ENCODE assay signal across 8 cellular contexts in the genomic region with DNA sequence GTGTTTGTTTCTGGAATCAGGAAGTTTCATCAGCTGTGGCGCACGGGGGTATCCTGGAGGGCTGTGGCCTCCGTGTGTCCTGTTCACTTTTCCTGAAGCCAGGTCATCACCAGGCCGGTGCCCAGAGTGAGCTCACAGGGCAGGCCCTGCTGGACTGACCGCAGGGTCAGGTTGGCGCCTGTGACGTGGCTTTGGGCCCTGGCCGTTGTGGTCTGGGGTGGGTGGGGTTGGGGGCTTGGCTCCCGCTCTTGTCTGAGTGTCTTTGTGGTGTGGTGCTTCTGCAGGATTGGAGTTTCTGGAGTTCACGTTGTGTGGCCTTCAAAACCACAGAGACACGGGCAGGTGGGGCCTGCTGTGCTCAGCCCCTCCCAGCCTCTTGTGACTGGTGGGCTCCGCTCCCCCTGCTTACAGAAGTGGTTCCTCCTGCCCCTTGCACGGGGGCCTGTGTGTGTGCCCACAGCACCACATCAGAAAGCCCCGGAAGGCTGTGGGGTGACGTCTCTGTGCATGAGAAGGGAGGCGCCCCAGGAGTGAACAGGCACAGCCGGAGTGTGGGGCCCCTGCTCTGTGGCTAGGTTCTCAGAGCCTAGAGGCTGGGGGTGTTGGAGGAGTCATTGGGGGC. TPM values are rescaled to one million over a fixed set of nuclear protein-coding genes. Genes with fewer than 3 reads are reported as not detected.
DNase-seq lines count a peak whose midpoint lies in the region; ATAC-seq and TF ChIP-seq lines count a peak whose summit lies in the region.

No MANE protein-coding gene starts in this region.

- H3K4me2 ChIP-seq in BLaER1 treated with 17β-estradiol and CSF1 and Interleukin-3, amounts not matched to agents 10 nM and 100 nM = peak overlapping the region; percentile 87 to 100 (median 94)
- H3K4me2 ChIP-seq in osteoblast (ENCODE audit: insufficient read depth, low read length) = peak overlapping the region; percentile 13

- H3K27me3 ChIP-seq in BLaER1 treated with 17β-estradiol and CSF1 and Interleukin-3, amounts not matched to agents 10 nM and 100 nM = no peaks in the 10 kb centered on the region
- no peaks in the 10 kb centered on the region for H3K27me3 ChIP-seq in osteoblast (ENCODE audit: insufficient read depth, low read length)

- peaks cover 0 to 12% (median 5%) of the 10 kb centered on the region in 11 experiments; a peak in 14 of 22 replicates for H3K36me3 ChIP-seq in BLaER1 treated with 17β-estradiol and CSF1 and Interleukin-3, amounts not matched to agents 10 nM and 100 nM
- H3K36me3 ChIP-seq in osteoblast (ENCODE audit: insufficient read depth, low read length) = no peaks in the 10 kb centered on the region

- no peak for ATAC-seq in Right ventricle myocardium superior (ENCODE audit: poor library complexity)

- H3K4me1 ChIP-seq in BLaER1 treated with 17β-estradiol and CSF1 and Interleukin-3, amounts not matched to agents 10 nM and 100 nM = peaks cover 84 to 100% (median 95%) of the 10 kb centered on the region in 10 experiments
- H3K4me1 ChIP-seq in osteoblast (ENCODE audit: insufficient read depth, low read length) = peaks cover 20% of the 10 kb centered on the region

- H3K9me3 ChIP-seq in BLaER1 treated with 17β-estradiol and CSF1 and Interleukin-3, amounts not matched to agents 10 nM and 100 nM (replicated peaks in 1 of 11) = peaks cover 0 to 11% (median 9%) of the 10 kb centered on the region in 11 experiments; a peak in 17 of 22 replicates
- no peaks in the 10 kb centered on the region for H3K9me3 ChIP-seq in osteoblast (ENCODE audit: low read depth, low read length)

- H4K20me1 ChIP-seq in BLaER1 treated with 17β-estradiol and CSF1 and Interleukin-3, amounts not matched to agents 10 nM and 100 nM = peaks cover 21 to 69% (median 57%) of the 10 kb centered on the region in 11 experiments; a peak in 20 of 22 replicates
- H4K20me1 ChIP-seq in osteoblast (ENCODE audit: insufficient read depth, low read length) = peaks cover 49% of the 10 kb centered on the region

- H2AFZ ChIP-seq in osteoblast (ENCODE audit: low read length) = no peak overlapping the region

- H3K79me2 ChIP-seq in osteoblast (ENCODE audit: insufficient read depth, low read length) = peaks cover 83% of the 10 kb centered on the region

- intact Hi-C loops in Right ventricle myocardium superior (cut with DNase I) = no loop called here

- H3K9ac ChIP-seq in BLaER1 treated with 17β-estradiol and CSF1 and Interleukin-3, amounts not matched to agents 10 nM and 100 nM = peak overlapping the region in 10 of 11 experiments; percentile 49 to 92 (median 84); a peak in 18 of 22 replicates

- TF ChIP-seq CTCF in osteoblast (IDR thresholded peaks at IDR 0.05; ENCODE audit: extremely low read depth, low read depth, low read length) = no peak

- H3K4me3 ChIP-seq in BLaER1 treated with 17β-estradiol and CSF1 and Interleukin-3, amounts not matched to agents 10 nM and 100 nM = peak overlapping the region in 9 of 10 experiments; percentile 12 to 59 (median 46); a peak in 15 of 20 replicates
- H3K4me3 ChIP-seq in osteoblast (ENCODE audit: insufficient read depth, low read length) = no peak overlapping the region

- H3K27ac ChIP-seq in BLaER1 treated with 17β-estradiol and CSF1 and Interleukin-3, amounts not matched to agents 10 nM and 100 nM = peak overlapping the region in 10 of 11 experiments; percentile 53 to 100 (median 98); a peak in 20 of 22 replicates
- no peak overlapping the region for H3K27ac ChIP-seq in osteoblast (ENCODE audit: low read depth, low read length)

- DNase-seq in OCI-M1 (lab: John Stamatoyannopoulos, UW) (peak; percentile 7), activated gamma-delta T cell (lab: John Stamatoyannopoulos, UW) (peak; percentile 68), osteoblast (ENCODE audit: insufficient read length, low spot score, missing footprints) (peak; percentile 93), kidney tubule cell (ENCODE audit: low spot score) (no peak), HCEC 1CT (no peak), NCI-H345 treated with DMSO at 0.1 percent for 48 hours (lab: John Stamatoyannopoulos, UW; ENCODE audit: unreplicated experiment) (no peak), Right ventricle myocardium superior (no peak)

RNA-seq across cellular contexts. Expression of a gene that starts 9.5 kb away (rescaled TPM):
- total RNA-seq in osteoblast = 19.2 and 61.2 TPM in 2 replicates
- total RNA-seq in Right ventricle myocardium superior = 15.8 TPM

RNA-seq across cellular contexts. Expression of a gene that starts 53.3 kb away (rescaled TPM):
- total RNA-seq in osteoblast (0.59 and 0.72 TPM in 2 replicates), Right ventricle myocardium superior (0.54 TPM)

Comparison
In these comparisons a context has a peak if more than half of its experiments do, and no peak if none do; other contexts are left out.
1. DNase-seq: peak in OCI-M1 (single experiment), activated gamma-delta T cell (single experiment) and osteoblast (single experiment); none in kidney tubule cell (single experiment), HCEC 1CT (single experiment), NCI-H345 treated with DMSO at 0.1 percent for 48 hours (single experiment) and Right ventricle myocardium superior (single experiment).